27 cellular contexts compared by ENCODE assay signal in the genomic region with DNA sequence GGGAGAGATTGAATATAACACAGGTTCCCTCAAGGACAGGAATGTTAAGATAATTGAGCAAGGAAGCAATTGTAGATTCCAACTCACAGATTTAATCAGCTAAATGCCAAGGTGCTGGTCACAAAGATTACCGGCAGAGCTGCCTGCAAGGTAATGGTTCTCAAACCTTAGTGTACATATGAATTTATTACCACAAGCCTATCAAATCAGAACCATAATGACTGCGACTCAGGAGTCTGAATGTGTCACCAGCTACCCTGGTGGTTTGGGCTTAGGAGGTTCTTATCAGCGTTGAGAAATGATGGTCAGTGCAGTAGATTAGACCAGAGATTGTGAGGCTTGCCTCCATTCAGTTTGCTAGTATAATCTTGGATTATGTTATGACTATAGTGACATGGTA.
"Had no signal": no experiment of that assay in that cellular context is flagged by ENCODE, and none has a peak within 500 bp of the region (broad histone marks: within the 10 kb centered on the region; RNA-seq: fewer than 3 reads in every experiment).

No MANE protein-coding gene starts in this region.

- DNase-seq: activated CD4-positive, alpha-beta T cell treated with anti-CD3 and anti-CD28 coated beads for 36 hours; activated CD4-positive, alpha-beta T cell treated with anti-CD3 and anti-CD28 coated beads, Interleukin-2, amount 10 ng/mL, durations not matched to agents 7 days and 5 days; activated CD4-positive, alpha-beta T cell treated with anti-CD3 and anti-CD28 coated beads, Interleukin-2, amount 50 U/mL, for 4 hours; activated CD4-positive, CD25-positive, alpha-beta regulatory T cell; activated CD4-positive, CD25-positive, alpha-beta regulatory T cell treated with anti-CD3 and anti-CD28 coated beads, Interleukin-2, amount 50 U/mL, for 72 hours; activated CD8-positive, alpha-beta memory T cell treated with anti-CD3 and anti-CD28 coated beads for 24 hours; activated CD8-positive, alpha-beta T cell treated with anti-CD3 and anti-CD28 coated beads for 36 hours; activated gamma-delta T cell; activated naive CD4-positive, alpha-beta T cell; activated naive CD4-positive, alpha-beta T cell treated with anti-CD3 and anti-CD28 coated beads, Interleukin-2, amount 10 ng/mL, durations not matched to agents 7 days and 5 days; activated naive CD8-positive, alpha-beta T cell treated with anti-CD3 and anti-CD28 coated beads, Interleukin-2, amount 10 ng/mL, durations not matched to agents 7 days and 5 days; activated T-cell treated with anti-CD3 and anti-CD28 coated beads, Interleukin-2, amount 50 U/mL, for 48 hours; amniotic stem cell; anterior cingulate cortex; caudate nucleus; cortex of kidney; dermis blood vessel endothelial cell; effector CD4-positive, alpha-beta T cell; effector memory CD8-positive, alpha-beta T cell; erythroblast; foreskin keratinocyte; gastrocnemius medialis; glutamatergic neuron; heart left ventricle; T-helper 1 cell; T-helper 17 cell had no signal

- H3K27me3 ChIP-seq: esophagus muscularis mucosa, gastrocnemius medialis, heart left ventricle had no signal

- H3K36me3 ChIP-seq: gastrocnemius medialis had no signal

- H3K4me3 ChIP-seq: esophagus muscularis mucosa, gastrocnemius medialis, heart left ventricle had no signal

- H3K27ac ChIP-seq: esophagus muscularis mucosa, foreskin keratinocyte, gastrocnemius medialis, heart left ventricle had no signal
